Comparison of ENCODE assay signal across 8 cellular contexts in genomic region chr2:68643011-68643873, GRCh38. TPM values are rescaled to one million over a fixed set of nuclear protein-coding genes. Genes with fewer than 3 reads are reported as not detected.
DNase-seq lines count a peak whose midpoint lies in the region; ATAC-seq and TF ChIP-seq lines count a peak whose summit lies in the region.

Gene PROKR1 (plus strand): TSS chr2:68643579. CDS start chr2:68645822, 2,243 bp downstream.

- H3K36me3 Mint-ChIP-seq in Caco-2 (ENCODE audit: insufficient read depth, unreplicated experiment) (no peaks in the 10 kb centered on the region), HFFc6 (ENCODE audit: low read depth) (no peaks in the 10 kb centered on the region)
- H3K36me3 Mint-ChIP-seq in activated naive CD8-positive, alpha-beta T cell = peaks cover 4% of the 10 kb centered on the region

- in situ Hi-C loops in gastrocnemius medialis (cut with MboI; ENCODE audit: low sequenced_read_pairs in 4 of 4) = no loop called here

- peak; percentile 44 to 72 for DNase-seq in Caco-2
- no peak for DNase-seq in gastrocnemius medialis
- DNase-seq in GDM1 (lab: John Stamatoyannopoulos, UW) = no peak
- DNase-seq in HFFc6 = no peak

- no peaks in the 10 kb centered on the region for H3K9me3 Mint-ChIP-seq in Caco-2 (ENCODE audit: unreplicated experiment)
- no peaks in the 10 kb centered on the region for H3K9me3 Mint-ChIP-seq in activated naive CD8-positive, alpha-beta T cell (ENCODE audit: low read depth)
- no peaks in the 10 kb centered on the region for H3K9me3 Mint-ChIP-seq in HFFc6

- H3K27ac ChIP-seq in gastrocnemius medialis = no peak within 1 kb of the TSS

- ATAC-seq in gastrocnemius medialis = peak in 1 of 2 donors; percentile 18
- no peak for ATAC-seq in HG03442 (IDR thresholded peaks at IDR 0.05; ENCODE audit: unreplicated experiment)

- H3K36me3 ChIP-seq in Caco-2 (ENCODE audit: control insufficient read depth, insufficient read depth, low read length) = no peaks in the 10 kb centered on the region
- no peaks in the 10 kb centered on the region for H3K36me3 ChIP-seq in gastrocnemius medialis

- H3K4me3 ChIP-seq in Caco-2 (ENCODE audit: low read depth, low read length) (peak within 1 kb of the TSS; percentile 43), iPS-11a (ENCODE audit: low read depth, low read length) (peak within 1 kb of the TSS; percentile 53), gastrocnemius medialis (peak within 1 kb of the TSS; percentile 39 to 53 (median 49))

- TF ChIP-seq RAD21 in Ishikawa (IDR thresholded peaks at IDR 0.05; ENCODE audit: low read depth) = no peak

- H3K4me1 Mint-ChIP-seq in Caco-2 (ENCODE audit: low read depth, unreplicated experiment) (no peaks in the 10 kb centered on the region), HFFc6 (ENCODE audit: low read depth) (no peaks in the 10 kb centered on the region)
- H3K4me1 Mint-ChIP-seq in activated naive CD8-positive, alpha-beta T cell (ENCODE audit: low read depth) = peaks cover 4% of the 10 kb centered on the region

- no peaks in the 10 kb centered on the region for H3K9me3 ChIP-seq in Caco-2
- no peaks in the 10 kb centered on the region for H3K9me3 ChIP-seq in gastrocnemius medialis

- CTCF ChIA-PET in Caco-2 (lab: Charles Lee) = interaction anchor here (1.2 to 1.7 kb wide), 3 partner anchors 48 to 180 kb away, joined by 3 to 6 read pairs (median 5); no protein-coding TSS in a partner anchor

- TF ChIP-seq CTCF in Caco-2 (IDR thresholded peaks at IDR 0.05; ENCODE audit: insufficient read depth in 1 of 2, low read depth in 1 of 2, low read length in 1 of 2, severe bottlenecking in 1 of 2, unreplicated experiment in 1 of 2) = peak in 1 of 2 experiments; percentile 19
- TF ChIP-seq CTCF in gastrocnemius medialis (IDR thresholded peaks at IDR 0.05 in 4 of 5, conservative IDR thresholded peaks at IDR 0.05 in 1 of 5) = no peak
- TF ChIP-seq CTCF in HFFc6 (IDR thresholded peaks at IDR 0.05) = no peak

- H3K4me3 Mint-ChIP-seq in Caco-2 (ENCODE audit: unreplicated experiment) = peak within 1 kb of the TSS; percentile 64
- peak within 1 kb of the TSS; percentile 65 for H3K4me3 Mint-ChIP-seq in activated naive CD8-positive, alpha-beta T cell
- H3K4me3 Mint-ChIP-seq in HFFc6 = no peak within 1 kb of the TSS

- H3K27me3 ChIP-seq in Caco-2 (replicated peaks; ENCODE audit: control insufficient read depth, insufficient read depth, low read length) = peaks cover 5% of the 10 kb centered on the region
- H3K27me3 ChIP-seq in gastrocnemius medialis = peaks cover 27 to 44% (median 36%) of the 10 kb centered on the region in 3 donors

- intact Hi-C loops in Caco-2 (cut with micrococcal nuclease; ENCODE audit: unreplicated experiment) = no loop called here
- intact Hi-C loops in gastrocnemius medialis (cut with DNase I; ENCODE audit: low total_unique reads) = no loop called here

- BruUV-seq in Caco-2 (replicated peaks; lab: Mats Ljungman, UMichigan) = no TSS peak

- POLR2A ChIA-PET in Caco-2 (lab: Charles Lee) = no interaction called here

- no peak for TF ChIP-seq POLR2A in gastrocnemius medialis (IDR thresholded peaks at IDR 0.05)

- H3K27ac Mint-ChIP-seq in Caco-2 (ENCODE audit: unreplicated experiment) (no peak within 1 kb of the TSS), HFFc6 (no peak within 1 kb of the TSS)
- H3K27ac Mint-ChIP-seq in activated naive CD8-positive, alpha-beta T cell = no peak within 1 kb of the TSS

- no peak for TF ChIP-seq EP300 in Ishikawa (IDR thresholded peaks at IDR 0.05; ENCODE audit: borderline replicate concordance)

- H3K4me1 ChIP-seq in Caco-2 (no peaks in the 10 kb centered on the region), gastrocnemius medialis (no peaks in the 10 kb centered on the region)

- H3K27me3 Mint-ChIP-seq in Caco-2 (ENCODE audit: insufficient read depth, unreplicated experiment) (peaks cover 34% of the 10 kb centered on the region), HFFc6 (ENCODE audit: insufficient read depth) (peaks cover 40% of the 10 kb centered on the region)
- H3K27me3 Mint-ChIP-seq in activated naive CD8-positive, alpha-beta T cell = peaks cover 44% of the 10 kb centered on the region

TF ChIP-seq in Ishikawa, 13 proteins besides CTCF, POLR2A, EP300 and RAD21:
- no peak for TF ChIP-seq ZBTB7A (IDR thresholded peaks at IDR 0.05; ENCODE audit: low read depth)
- no peak for TF ChIP-seq CREB1 (IDR thresholded peaks at IDR 0.05; ENCODE audit: low read depth)
- TF ChIP-seq FOXM1 (IDR thresholded peaks at IDR 0.05; ENCODE audit: borderline replicate concordance, low read depth) = no peak
- TF ChIP-seq EGR1 (IDR thresholded peaks at IDR 0.05) = 0 out of 2 replicates have a peak, but pooled peaks have one; percentile 16
- no peak for TF ChIP-seq TEAD4 (IDR thresholded peaks at IDR 0.05)
- no peak for TF ChIP-seq REST (IDR thresholded peaks at IDR 0.05; ENCODE audit: low read depth)
- TF ChIP-seq MAX (IDR thresholded peaks at IDR 0.05) = peak; percentile 65

RNA-seq across cellular contexts. Expression of gene PROKR1, which starts in this region (rescaled TPM):
- total RNA-seq in Caco-2 (2022) (0.09 TPM in 1 of 2 replicates, not detected in the other), gastrocnemius medialis (under 1 TPM in 2 of 4 donors, not detected in 2; 0.09 to 0.10 TPM)
- total RNA-seq in HFFc6 (2021; fragmentation: NEBNext Ultra II Directional; extraction: Animal tissue kit (Norgen Biotek cat#: 25700)) = not detected

Comparison
In these comparisons a context has a peak if more than half of its experiments do, and no peak if none do; other contexts are left out.
1. Peak in DNase-seq and H3K4me3 ChIP-seq in Caco-2; RNA of the gene not detected or under 1 TPM.